In the genomic region with DNA sequence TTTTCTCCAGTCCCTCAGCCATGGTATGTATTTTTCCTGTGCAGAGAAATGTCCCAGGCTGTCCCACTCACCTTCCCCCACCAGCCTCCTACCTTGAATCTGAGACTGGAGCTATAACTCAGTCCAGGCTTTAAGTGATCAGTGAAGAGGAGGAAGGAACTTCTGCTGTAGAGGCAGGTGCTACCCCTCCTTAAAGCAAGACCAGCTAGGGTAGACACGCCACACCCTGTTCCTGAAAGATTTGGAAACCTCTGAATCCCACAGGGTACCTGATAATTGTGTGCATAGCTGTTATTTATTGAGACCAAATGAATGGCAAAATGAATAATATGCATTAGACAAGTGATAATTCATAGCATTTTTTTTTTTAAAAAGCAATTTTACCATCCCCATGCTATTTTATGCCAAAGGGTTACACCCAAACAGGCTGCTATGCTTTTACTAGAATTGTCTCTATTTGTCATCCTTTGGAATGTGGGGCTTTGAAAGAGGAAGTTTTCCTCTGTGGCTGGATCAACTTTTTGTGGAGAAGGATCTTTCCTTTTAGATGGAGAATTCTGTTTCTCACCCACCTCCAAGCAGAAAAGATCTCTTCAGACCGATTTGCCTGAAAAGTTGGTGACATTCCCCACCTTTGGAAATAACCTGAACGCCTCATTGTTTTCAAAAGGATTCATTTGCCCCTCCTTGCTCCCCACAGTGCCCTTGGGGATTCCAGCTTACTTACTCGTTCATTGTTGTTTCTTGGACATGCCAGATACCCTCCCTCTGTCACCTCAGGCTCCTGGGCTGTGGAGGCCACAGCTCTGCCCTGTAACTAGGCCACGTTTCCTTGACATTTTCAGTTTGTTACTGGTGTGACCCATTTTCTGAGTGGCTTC, we compare ENCODE assay signal across 12 cellular contexts.
DNase-seq lines count a peak whose midpoint lies in the region; ATAC-seq lines count a peak whose summit lies in the region.
"Had no signal": no experiment of that assay in that cellular context is flagged by ENCODE, and none has a peak within 500 bp of the region (broad histone marks: within the 10 kb centered on the region; RNA-seq: fewer than 3 reads in every experiment).

No MANE protein-coding gene starts in this region.

- ATAC-seq in right cardiac atrium: peak in 1 of 2 donors; percentile 42
- ATAC-seq in GM18873 (IDR thresholded peaks at IDR 0.05; ENCODE audit: low FRiP score, unreplicated experiment): no peak
- no peak for ATAC-seq in GM21825 (IDR thresholded peaks at IDR 0.05; ENCODE audit: unreplicated experiment)
- ATAC-seq: CD8-positive, alpha-beta T cell; naive thymus-derived CD4-positive, alpha-beta T cell had no signal

- H3K4me3 ChIP-seq in GM23248: peak overlapping the region; percentile 35
- peak overlapping the region; percentile 60 for H3K4me3 ChIP-seq in adipocyte (ENCODE audit: low read length)
- no peak overlapping the region for H3K4me3 ChIP-seq in right cardiac atrium (ENCODE audit: low read length)
- peak overlapping the region; percentile 28 for H3K4me3 ChIP-seq in skeletal muscle satellite cell (ENCODE audit: low read length)

- H3K79me2 ChIP-seq in GM23248 (ENCODE audit: insufficient read depth): no peaks in the 10 kb centered on the region

- H3K9ac ChIP-seq in GM23248 (peak overlapping the region; percentile 65), adipocyte (ENCODE audit: low read length) (peak overlapping the region; percentile 76), skeletal muscle satellite cell (ENCODE audit: low read depth, low read length) (peak overlapping the region; percentile 73)

- in situ Hi-C loops in GM23248 (cut with MboI): no loop called here

- H4K20me1 ChIP-seq in GM23248 (ENCODE audit: insufficient read depth): no peaks in the 10 kb centered on the region

- 5 to 7% methylated on average over 5 of the region's 5 CpGs for whole genome bisulfite sequencing in GM23248 (ENCODE audit: low coverage in 1 of 2, low lambda C conversion rate in 2 of 2, missing lambda C conversion rate in 2 of 2), 2 experiments
- 71% methylated on average over 5 of the region's 5 CpGs for WGBS in right cardiac atrium

- H3K4me1 ChIP-seq in GM23248 (ENCODE audit: insufficient read depth) (peaks cover 42% of the 10 kb centered on the region), adipocyte (ENCODE audit: control insufficient read depth, insufficient read depth, low read length) (peaks cover 43% of the 10 kb centered on the region), right cardiac atrium (ENCODE audit: control insufficient read depth, insufficient read depth, low read length) (peaks cover 3% of the 10 kb centered on the region), skeletal muscle satellite cell (ENCODE audit: control insufficient read depth, insufficient read depth, low read length) (peaks cover 31% of the 10 kb centered on the region)

- H3K4me2 ChIP-seq in GM23248 (ENCODE audit: unreplicated experiment) (peak overlapping the region; percentile 82), skeletal muscle satellite cell (ENCODE audit: low read length) (peak overlapping the region; percentile 52)

- DNase-seq in GM23248 (peak; percentile 85), adipocyte (ENCODE audit: low read depth) (peak; percentile 68), right cardiac atrium (no peak), HuH-7 (ENCODE audit: low spot score) (no peak)
- DNase-seq in activated effector memory CD4-positive, alpha-beta T cell treated with Interleukin-2 at 50 U/mL for 16 hours: no peak
- DNase-seq: activated CD4-positive, alpha-beta T cell treated with anti-CD3 and anti-CD28 coated beads, Interleukin-2, amount 50 U/mL, for 4 hours; CD8-positive, alpha-beta T cell; foreskin melanocyte; naive thymus-derived CD4-positive, alpha-beta T cell had no signal

- no peaks in the 10 kb centered on the region for H3K36me3 ChIP-seq in GM23248 (ENCODE audit: low read depth)
- H3K36me3 ChIP-seq in adipocyte (ENCODE audit: control insufficient read depth, insufficient read depth, low read length, severe bottlenecking): peaks cover 4% of the 10 kb centered on the region
- no peaks in the 10 kb centered on the region for H3K36me3 ChIP-seq in skeletal muscle satellite cell (ENCODE audit: insufficient read depth, low read length)

- H3K27me3 ChIP-seq in GM23248 (replicated peaks; ENCODE audit: insufficient read depth): no peaks in the 10 kb centered on the region
- H3K27me3 ChIP-seq in adipocyte (replicated peaks; ENCODE audit: control insufficient read depth, insufficient read depth, low read length): no peaks in the 10 kb centered on the region
- H3K27me3 ChIP-seq in right cardiac atrium (ENCODE audit: control insufficient read depth, insufficient read depth): no peaks in the 10 kb centered on the region
- H3K27me3 ChIP-seq in skeletal muscle satellite cell (ENCODE audit: control insufficient read depth, insufficient read depth, low read length): no peaks in the 10 kb centered on the region

- intact Hi-C loops in right cardiac atrium (cut with DNase I): no loop called here

- peak overlapping the region; percentile 87 for H3K27ac ChIP-seq in GM23248
- H3K27ac ChIP-seq in right cardiac atrium (ENCODE audit: low read length): peak overlapping the region; percentile 94

- H3K9me2 ChIP-seq in GM23248 (ENCODE audit: insufficient read depth): no peaks in the 10 kb centered on the region

- H2AFZ ChIP-seq in GM23248: peak overlapping the region; percentile 76

- peaks cover 36% of the 10 kb centered on the region for H3F3A ChIP-seq in GM23248 (ENCODE audit: insufficient read depth)

- no peaks in the 10 kb centered on the region for H3K9me3 ChIP-seq in GM23248 (ENCODE audit: low read depth)
- no peaks in the 10 kb centered on the region for H3K9me3 ChIP-seq in adipocyte (ENCODE audit: control insufficient read depth, low read length)
- no peaks in the 10 kb centered on the region for H3K9me3 ChIP-seq in right cardiac atrium (ENCODE audit: control insufficient read depth, low read length)
- no peaks in the 10 kb centered on the region for H3K9me3 ChIP-seq in skeletal muscle satellite cell (replicated peaks; ENCODE audit: low read length)

Comparison
In these comparisons a context has a peak if more than half of its experiments do, and no peak if none do; other contexts are left out.
1. DNase-seq: peak in GM23248 (single experiment) and adipocyte (single experiment); none in right cardiac atrium (0 of 3), activated effector memory CD4-positive, alpha-beta T cell treated with Interleukin-2 at 50 U/mL for 16 hours (single experiment) and HuH-7 (single experiment).
2. Peak in every context shown above with its lines, with median percentiles within 50 percentile points of each other: H3K9ac ChIP-seq.